In the genomic region with DNA sequence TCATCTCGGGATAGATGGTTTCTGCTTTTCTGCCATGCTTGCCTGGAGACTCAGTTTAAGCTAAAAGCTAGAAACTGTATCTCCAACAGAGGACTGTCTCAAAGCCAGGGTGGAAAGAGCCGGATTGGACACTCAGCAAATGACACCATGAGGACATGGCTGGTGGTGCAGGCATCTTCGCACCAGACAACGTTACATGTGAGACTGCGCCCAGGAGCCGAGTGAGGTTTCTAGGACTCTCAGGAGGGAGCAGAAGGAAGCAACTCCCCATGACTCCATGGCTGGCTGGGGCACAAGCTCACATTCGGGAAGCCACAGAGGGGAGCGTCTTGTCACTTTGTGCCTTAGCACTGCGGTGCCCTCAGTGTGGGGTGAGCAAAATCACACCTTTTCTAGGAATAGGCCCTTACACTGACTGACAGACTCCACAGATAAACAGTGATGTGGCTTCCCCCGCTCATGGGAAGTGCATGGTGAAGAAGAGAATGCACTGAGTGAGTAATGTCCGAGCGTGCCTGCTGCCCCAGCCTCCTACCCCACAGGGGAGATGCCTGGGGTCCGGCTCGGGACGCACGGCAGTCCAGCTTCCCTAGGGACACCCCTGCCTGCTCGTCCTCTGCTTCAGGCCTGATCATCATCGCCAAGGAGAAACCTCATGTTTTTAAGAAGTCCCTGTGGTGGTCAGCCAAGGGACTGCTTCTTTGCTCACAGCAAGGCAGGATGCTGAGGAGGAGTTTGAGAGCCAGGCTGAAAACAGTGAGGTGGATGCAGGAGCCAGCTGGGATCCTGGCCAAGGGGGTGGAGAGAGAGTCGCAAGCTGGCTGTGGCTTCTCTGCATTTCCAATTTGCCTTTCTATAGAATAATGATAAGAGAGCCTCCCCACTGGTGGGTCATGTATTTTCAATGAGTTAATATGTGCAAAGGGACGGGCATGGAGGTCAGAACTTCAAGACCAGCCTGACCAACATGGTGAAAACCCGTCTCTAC, we compare ENCODE assay signal across 16 cellular contexts. TPM values are rescaled to one million over a fixed set of nuclear protein-coding genes. Genes with fewer than 3 reads are reported as not detected.
"Had no signal": no experiment of that assay in that cellular context is flagged by ENCODE, and none has a peak within 500 bp of the region (broad histone marks: within the 10 kb centered on the region; RNA-seq: fewer than 3 reads in every experiment).

No MANE protein-coding gene starts in this region.

- H3K27me3 ChIP-seq: brain microvascular endothelial cell, hepatocyte, transverse colon had no signal

- H3K4me2 ChIP-seq: hepatocyte had no signal

- H2AFZ ChIP-seq: hepatocyte had no signal

- H3K4me3 ChIP-seq: hepatocyte, transverse colon had no signal

- H3K36me3 Mint-ChIP-seq: mesothelial cell of epicardium had no signal

- H3K4me3 Mint-ChIP-seq: activated naive CD4-positive, alpha-beta T cell treated with anti-CD3 and anti-CD28 coated beads, Interleukin-2, amount 10 ng/mL, durations not matched to agents 7 days and 5 days; mesothelial cell of epicardium had no signal

- H3K27ac Mint-ChIP-seq: activated naive CD4-positive, alpha-beta T cell treated with anti-CD3 and anti-CD28 coated beads, Interleukin-2, amount 10 ng/mL, durations not matched to agents 7 days and 5 days; activated T-helper 2 cell treated with anti-CD3 and anti-CD28 coated beads, Interferon-gamma antibody, Interleukin-2, Interleukin-4, amounts not matched to agents 10 μg/mL and 5 μg/mL and 100 μg/mL, durations not matched to agents 14 hours and 24 hours and 36 hours; mesothelial cell of epicardium had no signal

- ATAC-seq: right cardiac atrium had no signal

- H3K9me3 Mint-ChIP-seq: activated naive CD4-positive, alpha-beta T cell treated with anti-CD3 and anti-CD28 coated beads, Interleukin-2, amount 10 ng/mL, durations not matched to agents 7 days and 5 days; activated T-helper 2 cell treated with anti-CD3 and anti-CD28 coated beads, Interferon-gamma antibody, Interleukin-2, Interleukin-4, amounts not matched to agents 10 μg/mL and 5 μg/mL and 100 μg/mL, durations not matched to agents 14 hours and 24 hours and 36 hours; mesothelial cell of epicardium had no signal

- DNase-seq: activated CD4-positive, alpha-beta T cell treated with anti-CD3 and anti-CD28 coated beads, Interleukin-2, amount 50 U/mL, for 1 hour; activated naive CD4-positive, alpha-beta T cell treated with anti-CD3 and anti-CD28 coated beads, Interleukin-2, amount 10 ng/mL, durations not matched to agents 7 days and 5 days; brain microvascular endothelial cell; effector memory CD4-positive, alpha-beta T cell; right cardiac atrium; stimulated activated CD4-positive, alpha-beta T cell treated with anti-CD3 and anti-CD28 coated beads, Interleukin-2, amount 100 ng/mL, for 24 hours; stimulated activated naive CD4-positive, alpha-beta T cell; substantia nigra; T-helper 1 cell; transverse colon had no signal

- H3K27ac ChIP-seq: brain microvascular endothelial cell, hepatocyte, transverse colon had no signal

- H3K79me2 ChIP-seq: hepatocyte had no signal

- H3K36me3 ChIP-seq: brain microvascular endothelial cell, transverse colon had no signal

RNA-seq across cellular contexts. Expression of a gene that starts 52.2 kb away (rescaled TPM):
- total RNA-seq: activated T-helper 2 cell treated with anti-CD3 and anti-CD28 coated beads, Interferon-gamma antibody, Interleukin-2, Interleukin-4, amounts not matched to agents 10 μg/mL and 5 μg/mL and 100 μg/mL, durations not matched to agents 14 hours and 24 hours and 36 hours; kidney epithelial cell; lower leg skin; mesothelial cell of epicardium; posterior vena cava; right cardiac atrium; transverse colon had no signal
- polyA plus RNA-seq: right cardiac atrium had no signal
